Comparison of ENCODE assay signal across 8 cellular contexts in the genomic region with DNA sequence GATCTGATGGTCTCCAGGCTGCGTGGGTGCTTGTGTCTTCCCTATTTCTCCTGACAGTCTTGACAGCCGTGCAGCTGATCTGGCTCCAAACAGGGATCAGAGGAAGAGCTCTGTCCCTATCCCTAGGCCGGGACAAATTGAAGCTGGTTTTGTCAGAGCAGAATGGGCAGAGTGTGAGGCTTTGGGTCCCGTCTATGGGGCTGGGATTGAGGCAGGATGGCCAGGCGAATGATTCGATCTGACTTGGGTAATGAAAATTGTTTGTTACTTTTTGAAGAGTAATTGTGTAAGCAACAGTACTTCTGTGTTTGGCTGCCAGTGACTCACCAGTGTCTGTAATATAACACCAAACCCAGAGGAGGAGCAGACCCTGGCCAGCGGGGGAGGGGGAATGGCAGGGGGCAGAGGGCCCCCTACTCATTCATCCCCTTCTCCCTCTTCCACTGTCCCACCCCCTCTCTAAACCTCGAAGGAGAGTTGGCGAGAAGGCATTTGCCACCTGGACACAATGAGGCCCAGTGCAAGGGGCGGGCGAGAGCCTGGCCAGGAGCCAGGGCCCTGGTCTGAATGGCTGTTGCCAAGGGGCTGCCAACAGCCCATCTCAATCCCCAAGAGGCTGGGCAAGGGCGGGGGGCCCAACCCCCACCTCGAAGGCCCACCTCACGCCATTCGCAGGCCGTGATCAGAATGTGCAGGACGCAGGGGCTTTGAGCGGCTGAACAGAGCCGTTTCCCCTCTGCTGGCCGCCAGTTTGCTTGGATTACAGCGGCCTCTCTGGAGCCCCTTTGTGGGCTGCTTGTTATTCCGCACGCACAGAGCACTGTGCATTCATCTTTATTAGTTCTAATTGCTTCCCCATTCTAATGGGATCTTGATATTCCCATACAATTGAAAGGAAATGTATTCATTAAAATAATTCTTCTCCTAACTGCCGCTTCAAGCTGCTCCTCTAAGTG.
DNase-seq lines count a peak whose midpoint lies in the region.

No MANE protein-coding gene starts in this region.

- intact Hi-C loops in posterior cingulate gyrus (cut with DNase I) = no loop called here

- DNase-seq in EL = peak; percentile 23
- peak; percentile 41 for DNase-seq in NCI-H446 treated with DMSO at 0.1 percent for 48 hours (lab: John Stamatoyannopoulos, UW)
- peak; percentile 40 for DNase-seq in fibroblast of gingiva (ENCODE audit: low read depth)
- DNase-seq in posterior cingulate gyrus = peak in 6 of 10 donors; percentile 26 to 84 (median 40)
- DNase-seq in stimulated activated CD4-positive, alpha-beta T cell treated with anti-CD3 and anti-CD28 coated beads, Interleukin-12 subunit alpha, Interleukin-12 subunit beta, amount 100 ng/mL, for 4 hours = no peak
- DNase-seq in NK-92 treated with Interleukin-12 subunit alpha and Interleukin-12 subunit beta, amount 100 ng/mL, for 24 hours (lab: John Stamatoyannopoulos, UW) = no peak
- DNase-seq in SKM-1 treated with dmso at 0.1 percent for 144 hours (lab: John Stamatoyannopoulos, UW; ENCODE audit: unreplicated experiment) = no peak
- no peak for DNase-seq in AML-193 (lab: John Stamatoyannopoulos, UW)

Comparison
In these comparisons a context has a peak if more than half of its experiments do, and no peak if none do; other contexts are left out.
1. DNase-seq: peak in EL (single experiment), NCI-H446 treated with DMSO at 0.1 percent for 48 hours (single experiment), fibroblast of gingiva (single experiment) and posterior cingulate gyrus (6 of 10); none in stimulated activated CD4-positive, alpha-beta T cell treated with anti-CD3 and anti-CD28 coated beads, Interleukin-12 subunit alpha, Interleukin-12 subunit beta, amount 100 ng/mL, for 4 hours (single experiment), NK-92 treated with Interleukin-12 subunit alpha and Interleukin-12 subunit beta, amount 100 ng/mL, for 24 hours (single experiment), SKM-1 treated with dmso at 0.1 percent for 144 hours (single experiment) and AML-193 (0 of 2).